In the genomic region with DNA sequence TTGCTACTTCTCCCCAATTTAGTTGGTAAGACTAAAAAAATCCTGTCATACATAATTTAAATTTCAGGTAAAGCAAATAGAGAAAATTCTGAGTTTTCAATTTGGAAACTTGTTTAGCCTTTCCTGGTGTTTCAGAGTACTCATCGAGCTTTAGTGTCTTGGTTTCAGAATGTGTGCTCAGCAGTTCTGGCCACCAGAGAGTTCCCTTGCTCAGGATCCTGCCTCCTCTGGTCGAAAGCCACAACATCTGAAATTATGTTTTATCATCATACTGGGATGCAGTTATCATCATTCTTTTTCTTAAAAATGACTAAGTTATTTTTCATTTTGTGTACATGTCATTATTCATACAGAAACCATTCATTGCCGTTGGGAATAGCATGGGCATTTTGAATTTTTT, we compare ENCODE assay signal across 21 cellular contexts.
DNase-seq lines count a peak whose midpoint lies in the region; ATAC-seq and TF ChIP-seq lines count a peak whose summit lies in the region.
"Had no signal": no experiment of that assay in that cellular context is flagged by ENCODE, and none has a peak within 500 bp of the region (broad histone marks: within the 10 kb centered on the region; RNA-seq: fewer than 3 reads in every experiment).

No MANE protein-coding gene starts in this region.

- H3K4me1 Mint-ChIP-seq in stimulated activated memory B cell treated with anti-CD40 and anti-IgM and Interleukin-4, amounts not matched to agents 10 μg/mL and 1 μg/mL and 100 μg/mL, for 72 hours: no peaks in the 10 kb centered on the region
- H3K4me1 Mint-ChIP-seq: T-helper 17 cell had no signal

- no peaks in the 10 kb centered on the region for H3K9me3 Mint-ChIP-seq in stimulated activated memory B cell treated with anti-CD40 and anti-IgM and Interleukin-4, amounts not matched to agents 10 μg/mL and 1 μg/mL and 100 μg/mL, for 72 hours
- H3K9me3 Mint-ChIP-seq: nephron progenitor cell had no signal

- H3K4me2 ChIP-seq in KMS-11 (peak overlapping the region; percentile 25), skeletal muscle satellite cell (ENCODE audit: low read length) (peak overlapping the region; percentile 26)

- H3K9ac ChIP-seq in KMS-11: no peak overlapping the region
- H3K9ac ChIP-seq in skeletal muscle satellite cell (ENCODE audit: low read depth, low read length): no peak overlapping the region

- no peak overlapping the region for H3K27ac ChIP-seq in KMS-11
- no peak overlapping the region for H3K27ac ChIP-seq in brain microvascular endothelial cell
- peak overlapping the region in 9 of 10 donors; percentile 14 to 65 (median 35) for H3K27ac ChIP-seq in heart right ventricle

- H3K4me3 ChIP-seq in KMS-11 (IDR thresholded peaks at IDR 0.05; ENCODE audit: insufficient read depth, low read depth, low read length) (no peak overlapping the region), brain microvascular endothelial cell (ENCODE audit: low read depth, low read length) (no peak overlapping the region), heart right ventricle (no peak overlapping the region), skeletal muscle satellite cell (ENCODE audit: low read length) (no peak overlapping the region)

- H3K4me3 Mint-ChIP-seq in stimulated activated memory B cell treated with anti-CD40 and anti-IgM and Interleukin-4, amounts not matched to agents 10 μg/mL and 1 μg/mL and 100 μg/mL, for 72 hours: no peak overlapping the region
- H3K4me3 Mint-ChIP-seq: CD4-positive, alpha-beta T cell; nephron progenitor cell; T-helper 17 cell had no signal

- H3K27me3 ChIP-seq in KMS-11 (ENCODE audit: insufficient read depth, low read depth) (no peaks in the 10 kb centered on the region), brain microvascular endothelial cell (replicated peaks) (no peaks in the 10 kb centered on the region), heart right ventricle (no peaks in the 10 kb centered on the region), skeletal muscle satellite cell (ENCODE audit: control insufficient read depth, insufficient read depth, low read length) (no peaks in the 10 kb centered on the region)

- H3K27me3 Mint-ChIP-seq in stimulated activated memory B cell treated with anti-CD40 and anti-IgM and Interleukin-4, amounts not matched to agents 10 μg/mL and 1 μg/mL and 100 μg/mL, for 72 hours: no peaks in the 10 kb centered on the region
- H3K27me3 Mint-ChIP-seq: CD4-positive, alpha-beta T cell; T-helper 17 cell had no signal

- H3K9me3 ChIP-seq in heart right ventricle (no peaks in the 10 kb centered on the region), skeletal muscle satellite cell (replicated peaks; ENCODE audit: low read length) (no peaks in the 10 kb centered on the region)

- H3K36me3 Mint-ChIP-seq in stimulated activated memory B cell treated with anti-CD40 and anti-IgM and Interleukin-4, amounts not matched to agents 10 μg/mL and 1 μg/mL and 100 μg/mL, for 72 hours: no peaks in the 10 kb centered on the region

- no peak overlapping the region for H2AFZ ChIP-seq in KMS-11 (ENCODE audit: low read depth)

- H4K20me1 ChIP-seq in KMS-11 (ENCODE audit: insufficient read depth): no peaks in the 10 kb centered on the region

- ATAC-seq in heart right ventricle (peak in 7 of 8 donors; percentile 67 to 88 (median 80)), HG02623 (IDR thresholded peaks at IDR 0.05; ENCODE audit: unreplicated experiment) (no peak), GM21825 (IDR thresholded peaks at IDR 0.05; ENCODE audit: unreplicated experiment) (no peak)
- ATAC-seq in stimulated activated memory B cell treated with anti-CD40 and anti-IgM and Interleukin-4, amounts not matched to agents 10 μg/mL and 1 μg/mL and 100 μg/mL, for 72 hours: no peak
- ATAC-seq: T-helper 17 cell had no signal

- intact Hi-C loops in heart right ventricle (cut with DNase I): loop anchor here in 1 of 10 donors (10.0 kb wide), 3 partner anchors 129 to 321 kb away; partner anchors contain the start of gene SPRY2

- no peak overlapping the region for H3K27ac Mint-ChIP-seq in stimulated activated memory B cell treated with anti-CD40 and anti-IgM and Interleukin-4, amounts not matched to agents 10 μg/mL and 1 μg/mL and 100 μg/mL, for 72 hours
- H3K27ac Mint-ChIP-seq: CD4-positive, alpha-beta T cell; nephron progenitor cell; T-helper 17 cell had no signal

- WGBS in heart right ventricle, 2 donors: 60 to 65% methylated on average over 3 of the region's 3 CpGs

- no peak for DNase-seq in brain microvascular endothelial cell
- DNase-seq in heart right ventricle: peak in 1 of 2 donors; percentile 39
- DNase-seq in H4 (ENCODE audit: low spot score): no peak
- DNase-seq: activated CD4-positive, alpha-beta T cell treated with anti-CD3 and anti-CD28 coated beads, Interleukin-2, amount 50 U/mL, for 4 hours; activated naive CD4-positive, alpha-beta T cell treated with Interleukin-2 at 50 U/mL for 16 hours; anterior cingulate cortex; CD4-positive, alpha-beta T cell; effector memory CD4-positive, alpha-beta T cell; NCI-H1048; NCI-H2081; NCI-H510A; nephron progenitor cell; posterior cingulate gyrus; SHP77 treated with DMSO at 0.1 percent for 48 hours; stimulated activated CD4-positive, alpha-beta T cell treated with anti-CD3 and anti-CD28 coated beads, Interleukin-4, amount 100 ng/mL, for 4 hours; T-helper 17 cell had no signal

- no peaks in the 10 kb centered on the region for H3K79me2 ChIP-seq in KMS-11 (ENCODE audit: insufficient read depth, low read depth)

- in situ Hi-C loops in brain microvascular endothelial cell (cut with HindIII; ENCODE audit: low pct_ligation_motif_present, low sequenced_read_pairs): no loop called here

- H3K4me1 ChIP-seq in KMS-11 (ENCODE audit: low read depth, poor library complexity, severe bottlenecking): peaks cover 17% of the 10 kb centered on the region
- peaks cover 0 to 18% (median 5%) of the 10 kb centered on the region in 9 donors for H3K4me1 ChIP-seq in heart right ventricle
- no peaks in the 10 kb centered on the region for H3K4me1 ChIP-seq in skeletal muscle satellite cell (ENCODE audit: control insufficient read depth, insufficient read depth, low read length)

- H3K36me3 ChIP-seq in KMS-11 (ENCODE audit: insufficient read depth) (no peaks in the 10 kb centered on the region), brain microvascular endothelial cell (replicated peaks) (no peaks in the 10 kb centered on the region), heart right ventricle (no peaks in the 10 kb centered on the region), skeletal muscle satellite cell (ENCODE audit: insufficient read depth, low read length) (no peaks in the 10 kb centered on the region)

- TF ChIP-seq CTCF in KMS-11 (conservative IDR thresholded peaks at IDR 0.05; ENCODE audit: low read depth, low read length): no peak
- TF ChIP-seq CTCF in brain microvascular endothelial cell (IDR thresholded peaks at IDR 0.05; ENCODE audit: low read depth, low read length, missing control alignments): peak; percentile 17
- peak in 5 of 9 donors; percentile 14 to 48 (median 35) for TF ChIP-seq CTCF in heart right ventricle (IDR thresholded peaks at IDR 0.05)

Comparison
In these comparisons a context has a peak if more than half of its experiments do, and no peak if none do; other contexts are left out.
1. H3K27ac ChIP-seq: peak in heart right ventricle (9 of 10); none in KMS-11 (single experiment) and brain microvascular endothelial cell (single experiment).
2. ATAC-seq: peak in heart right ventricle (7 of 8); none in HG02623 (single experiment), GM21825 (single experiment) and stimulated activated memory B cell treated with anti-CD40 and anti-IgM and Interleukin-4, amounts not matched to agents 10 μg/mL and 1 μg/mL and 100 μg/mL, for 72 hours (single experiment).